Comparison of ENCODE assay signal across 8 cellular contexts in the genomic region with DNA sequence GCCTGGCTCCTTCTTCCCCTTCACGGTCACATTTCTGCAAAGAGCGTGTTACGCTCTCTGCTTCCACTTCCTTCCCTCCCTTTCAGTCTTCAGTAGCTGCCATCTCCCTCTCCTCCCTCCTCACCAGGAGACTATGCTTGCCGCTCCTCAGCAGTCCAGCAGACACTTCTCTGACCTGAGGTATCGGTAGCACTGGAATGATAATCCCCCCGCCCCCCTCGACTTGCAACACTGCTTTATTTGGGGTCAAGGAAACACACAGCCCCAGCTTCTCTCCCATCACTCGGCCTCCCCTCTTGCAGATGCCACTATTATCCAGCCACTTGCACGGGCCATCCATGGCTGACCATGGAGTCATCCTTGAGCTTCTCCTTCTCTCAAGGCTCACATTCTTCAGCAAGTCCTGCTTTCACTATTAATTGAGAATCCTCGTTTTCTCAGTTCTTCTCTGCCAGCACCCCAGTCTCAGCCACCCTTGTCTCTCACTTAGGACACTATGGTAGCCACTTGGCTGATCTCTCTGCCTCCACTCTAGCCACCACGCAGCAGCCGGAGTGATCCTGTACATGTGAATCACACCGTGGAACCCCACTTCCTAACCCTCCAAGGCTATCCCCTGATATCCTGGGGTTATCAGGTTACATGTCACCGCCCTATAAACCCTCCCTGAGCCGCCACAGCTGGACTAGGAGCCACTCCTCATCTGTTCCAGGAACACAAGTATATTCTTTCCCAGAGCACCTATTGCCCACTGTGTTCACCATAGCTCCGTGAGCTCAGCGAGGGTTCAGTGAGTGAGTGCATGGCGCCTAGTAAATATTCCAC. TPM values are rescaled to one million over a fixed set of nuclear protein-coding genes. Genes with fewer than 3 reads are reported as not detected.
DNase-seq lines count a peak whose midpoint lies in the region; ATAC-seq and TF ChIP-seq lines count a peak whose summit lies in the region.

No MANE protein-coding gene starts in this region.

- H3K4me3 ChIP-seq in Panc1 (ENCODE audit: low read depth in 2 of 2, low read length in 2 of 2) (peak overlapping the region; percentile 81 to 82), mammary epithelial cell (replicated peaks in 1 of 3; ENCODE audit: insufficient read depth in 1 of 3, low read depth in 2 of 3, low read length in 3 of 3) (peak overlapping the region; percentile 78 to 83 (median 83)), left lung (peak overlapping the region; percentile 70 to 90)

- peak; percentile 25 for ATAC-seq in activated CD4-positive, alpha-beta T cell treated with anti-CD3 and anti-CD28 coated beads for 36 hours
- ATAC-seq in HG03025 (IDR thresholded peaks at IDR 0.05; ENCODE audit: low FRiP score, unreplicated experiment) (peak; percentile 20), Panc1 (peak; percentile 77), left lung (peak; percentile 41)

- peaks cover 31% of the 10 kb centered on the region for H3K4me1 ChIP-seq in Panc1 (ENCODE audit: control insufficient read depth, insufficient read depth, low read length)
- H3K4me1 ChIP-seq in mammary epithelial cell (ENCODE audit: insufficient read depth, low read length), result peaks cover 24% of the 10 kb centered on the region
- peaks cover 13 to 56% of the 10 kb centered on the region in 2 donors for H3K4me1 ChIP-seq in left lung

- peak overlapping the region; percentile 95 for H3K4me3 Mint-ChIP-seq in activated CD4-positive, alpha-beta T cell treated with anti-CD3 and anti-CD28 coated beads for 36 hours

- peaks cover 6% of the 10 kb centered on the region for H3K36me3 Mint-ChIP-seq in activated CD4-positive, alpha-beta T cell treated with anti-CD3 and anti-CD28 coated beads for 36 hours (ENCODE audit: low read depth)

- peak overlapping the region; percentile 99 for H2AFZ ChIP-seq in mammary epithelial cell (ENCODE audit: low read depth, low read length)

- peak overlapping the region; percentile 97 for H3K27ac Mint-ChIP-seq in activated CD4-positive, alpha-beta T cell treated with anti-CD3 and anti-CD28 coated beads for 36 hours

- H3K9me3 ChIP-seq in Panc1 (ENCODE audit: control insufficient read depth, insufficient read depth, low read depth, low read length), result no peaks in the 10 kb centered on the region
- no peaks in the 10 kb centered on the region for H3K9me3 ChIP-seq in mammary epithelial cell (replicated peaks; ENCODE audit: insufficient read depth, low read length)
- no peaks in the 10 kb centered on the region for H3K9me3 ChIP-seq in left lung

- H3K27ac ChIP-seq in Panc1 (ENCODE audit: low read length) (peak overlapping the region; percentile 94), mammary epithelial cell (ENCODE audit: insufficient read depth, low read depth, low read length) (peak overlapping the region; percentile 44), left lung (peak overlapping the region; percentile 96 to 98), substantia nigra (ENCODE audit: low read depth, low read length, poor library complexity, severe bottlenecking) (peak overlapping the region; percentile 76)

- CTCF ChIA-PET in activated CD4-positive, alpha-beta T cell treated with anti-CD3 and anti-CD28 coated beads for 36 hours (lab: Charles Lee), result interaction anchor here (0.6 to 4.8 kb wide), 44 partner anchors 9 to 594 kb away, joined by 3 to 58 read pairs (median 4); partner anchors contain the start of genes DTX3L, FAM162A, MIX23 and PARP9
- CTCF ChIA-PET in Panc1 (lab: Charles Lee), result interaction anchor here (0.6 to 1.6 kb wide), 7 partner anchors 10 to 770 kb away, joined by 3 to 7 read pairs (median 3); no protein-coding TSS in a partner anchor
- CTCF ChIA-PET in mammary epithelial cell (lab: Charles Lee; ENCODE audit: low non-redundant PET), result interaction anchor here (0.6 to 1.2 kb wide), 7 partner anchors 18 to 1133 kb away, joined by 3 to 11 read pairs (median 4); no protein-coding TSS in a partner anchor

- peak overlapping the region; percentile 78 for H3K9ac ChIP-seq in mammary epithelial cell (ENCODE audit: insufficient read depth, low read length)

- peak overlapping the region; percentile 89 for H3K4me2 ChIP-seq in mammary epithelial cell (ENCODE audit: insufficient read depth, low read depth, low read length)

- H3K36me3 ChIP-seq in Panc1 (ENCODE audit: control insufficient read depth, insufficient read depth, low read length), result no peaks in the 10 kb centered on the region; the same call in 1 of the 2 replicates
- H3K36me3 ChIP-seq in mammary epithelial cell (ENCODE audit: insufficient read depth, low read length), result no peaks in the 10 kb centered on the region
- no peaks in the 10 kb centered on the region for H3K36me3 ChIP-seq in left lung

- no peaks in the 10 kb centered on the region for H3K27me3 ChIP-seq in Panc1 (ENCODE audit: control insufficient read depth, insufficient read depth, low read length)
- no peaks in the 10 kb centered on the region for H3K27me3 ChIP-seq in mammary epithelial cell (ENCODE audit: insufficient read depth, low read length)
- H3K27me3 ChIP-seq in left lung, result no peaks in the 10 kb centered on the region

- H3K9me3 Mint-ChIP-seq in activated CD4-positive, alpha-beta T cell treated with anti-CD3 and anti-CD28 coated beads for 36 hours (ENCODE audit: low read depth), result no peaks in the 10 kb centered on the region

- H3K27me3 Mint-ChIP-seq in activated CD4-positive, alpha-beta T cell treated with anti-CD3 and anti-CD28 coated beads for 36 hours, result no peaks in the 10 kb centered on the region

- WGBS in mammary epithelial cell (ENCODE audit: low coverage, missing lambda C conversion rate), result 17% methylated on average over 18 of the region's 18 CpGs

- BruUV-seq in Panc1 (replicated peaks; lab: Mats Ljungman, UMichigan), result no TSS peak
- no TSS peak for BruUV-seq in mammary epithelial cell (replicated peaks; lab: Mats Ljungman, UMichigan)

- TF ChIP-seq CTCF in Panc1 (IDR thresholded peaks at IDR 0.05), result peak; percentile 10
- no peak for TF ChIP-seq CTCF in mammary epithelial cell (conservative IDR thresholded peaks at IDR 0.05 in 1 of 2, IDR thresholded peaks at IDR 0.05 in 1 of 2; ENCODE audit: extremely low read depth in 1 of 2, insufficient read depth in 1 of 2, low read depth in 1 of 2, low read length in 2 of 2)
- peak in 1 of 2 donors; percentile 9 for TF ChIP-seq CTCF in left lung (IDR thresholded peaks at IDR 0.05)

- dilution Hi-C loops in mammary epithelial cell (cut with HindIII; ENCODE audit: low sequenced_read_pairs), result no loop called here

- H3K4me1 Mint-ChIP-seq in activated CD4-positive, alpha-beta T cell treated with anti-CD3 and anti-CD28 coated beads for 36 hours, result peaks cover 52% of the 10 kb centered on the region

- peaks cover 11% of the 10 kb centered on the region for H3K79me2 ChIP-seq in mammary epithelial cell (ENCODE audit: insufficient read depth, low read length)

- H4K20me1 ChIP-seq in mammary epithelial cell (ENCODE audit: insufficient read depth, low read length), result no peaks in the 10 kb centered on the region

- POLR2A ChIA-PET in activated CD4-positive, alpha-beta T cell treated with anti-CD3 and anti-CD28 coated beads for 36 hours (lab: Charles Lee), result interaction anchor here (0.9 to 1.8 kb wide), 5 partner anchors 21 to 263 kb away, joined by 3 to 7 read pairs (median 4); partner anchors contain the start of genes DTX3L, PARP9 and WDR5B
- POLR2A ChIA-PET in Panc1 (lab: Charles Lee), result interaction anchor here (0.6 to 0.8 kb wide), 4 partner anchors 146 to 999 kb away, joined by 3 to 16 read pairs (median 4); partner anchors contain the start of genes FAM162A and WDR5B

- peak; percentile 42 for DNase-seq in activated CD4-positive, alpha-beta T cell treated with anti-CD3 and anti-CD28 coated beads for 36 hours
- no peak for DNase-seq in activated CD4-positive, alpha-beta T cell treated with anti-CD3 and anti-CD28 coated beads, Interleukin-2, amount 50 U/mL, for 1 hour
- DNase-seq in Panc1 (ENCODE audit: low read depth, low spot score) (no peak), mammary epithelial cell (peak; percentile 25), left lung (peak in 1 of 2 donors; percentile 39), substantia nigra (lab: John Stamatoyannopoulos, UW) (peak in 16 of 49 donors; percentile 4 to 74 (median 45)), SIG-M5 (lab: John Stamatoyannopoulos, UW) (no peak)

- in situ Hi-C loops in Panc1 (cut with HindIII; ENCODE audit: low pct_unique_long_range_greater_than_20kb, low sequenced_read_pairs), result no loop called here
- in situ Hi-C loops in mammary epithelial cell (cut with MboI; ENCODE audit: low sequenced_read_pairs in 2 of 2), result loop anchor here (5.0 to 25.0 kb wide), 5 partner anchors 102 to 222 kb away; partner anchors contain the start of genes DTX3L (in 1 of the 2), PARP15 (in 1 of the 2) and PARP9 (in 1 of the 2)

- intact Hi-C loops in activated CD4-positive, alpha-beta T cell treated with anti-CD3 and anti-CD28 coated beads for 36 hours (cut with DNase I, micrococcal nuclease), result loop anchor here (1.0 to 10.0 kb wide), 17 partner anchors 10 to 1133 kb away; partner anchors contain the start of genes FAM162A (in 2 of the 2), WDR5B (in 2 of the 2), EAF2 (in 1 of the 2) and HSPBAP1 (in 1 of the 2)
- intact Hi-C loops in Panc1 (cut with micrococcal nuclease; ENCODE audit: unreplicated experiment) (loop anchor here (1.0 to 2.0 kb wide), 3 partner anchors 119 to 287 kb away; no protein-coding TSS in a partner anchor), mammary epithelial cell (cut with micrococcal nuclease) (loop anchor here (1.0 to 5.0 kb wide), 7 partner anchors 115 to 578 kb away; partner anchors contain the start of genes DTX3L, KPNA1 and PARP9), left lung (cut with DNase I) (loop anchor here in 1 of 2 donors (5.0 kb wide), 2 partner anchors 117 to 222 kb away; partner anchors contain the start of genes DTX3L and PARP9)

RNA-seq across cellular contexts. Expression of gene PARP14, which starts 1.0 kb away (rescaled TPM):
- total RNA-seq in activated CD4-positive, alpha-beta T cell treated with anti-CD3 and anti-CD28 coated beads for 36 hours, result 10 to 100 TPM; 51.6 to 57.9 TPM
- total RNA-seq in Panc1 (2021; ENCODE audit: unreplicated experiment), result 46.0 TPM
- polyA plus RNA-seq in Panc1 (2012; ENCODE audit: insufficient read length), result 13.5 TPM
- total RNA-seq in mammary epithelial cell, result 10 to 100 TPM; 14.6 to 18.8 TPM
- 7.1 TPM for polyA plus RNA-seq in mammary epithelial cell
- polyA minus RNA-seq in mammary epithelial cell, result 18.0 TPM
- total RNA-seq in left lung, result 100 to 1,000 TPM; 119 to 138 TPM

Comparison
In these comparisons a context has a peak if more than half of its experiments do, and no peak if none do; other contexts are left out.
1. DNase-seq: peak in activated CD4-positive, alpha-beta T cell treated with anti-CD3 and anti-CD28 coated beads for 36 hours (single experiment) and mammary epithelial cell (single experiment); none in activated CD4-positive, alpha-beta T cell treated with anti-CD3 and anti-CD28 coated beads, Interleukin-2, amount 50 U/mL, for 1 hour (single experiment), Panc1 (single experiment) and SIG-M5 (single experiment).
2. ATAC-seq: peak in every context shown above with its lines; median percentile 77 in Panc1; 41 in left lung; 25 in activated CD4-positive, alpha-beta T cell treated with anti-CD3 and anti-CD28 coated beads for 36 hours; 20 in HG03025.
3. H3K27ac ChIP-seq: peak in every context shown above with its lines; median percentile 97 in left lung; 94 in Panc1; 76 in substantia nigra; 44 in mammary epithelial cell.
4. Peak in every context shown above with its lines, with median percentiles within 50 percentile points of each other: H3K4me3 ChIP-seq.